In genomic region chr18:52341617-52342381, GRCh38 we compare ENCODE assay signal across 11 cellular contexts. TPM values are rescaled to one million over a fixed set of nuclear protein-coding genes. Genes with fewer than 3 reads are reported as not detected.
DNase-seq lines count a peak whose midpoint lies in the region; ATAC-seq and TF ChIP-seq lines count a peak whose summit lies in the region.
"Had no signal": no experiment of that assay in that cellular context is flagged by ENCODE, and none has a peak within 500 bp of the region (broad histone marks: within the 10 kb centered on the region; RNA-seq: fewer than 3 reads in every experiment).

No MANE protein-coding gene starts in this region.

- H3K4me1 ChIP-seq in HEK293 (ENCODE audit: control insufficient read depth, insufficient read depth, low read length): no peaks in the 10 kb centered on the region
- peaks cover 0 to 27% (median 19%) of the 10 kb centered on the region in 4 donors for H3K4me1 ChIP-seq in sigmoid colon

- H3K36me3 Mint-ChIP-seq in T-helper 2 cell treated with Interferon-gamma antibody and Interleukin-4, amounts not matched to agents 5 μg/mL and 100 μg/mL, for 36 hours (ENCODE audit: low read depth): no peaks in the 10 kb centered on the region
- H3K36me3 Mint-ChIP-seq in T-helper 17 cell (ENCODE audit: low read depth): peaks cover 3% of the 10 kb centered on the region

- H3K9me3 Mint-ChIP-seq in T-helper 2 cell treated with Interferon-gamma antibody and Interleukin-4, amounts not matched to agents 5 μg/mL and 100 μg/mL, for 36 hours: no peaks in the 10 kb centered on the region

- H3K4me3 ChIP-seq in HEK293 (ENCODE audit: low read depth, low read length): peak overlapping the region; percentile 9
- H3K4me3 ChIP-seq in iPS-18c (ENCODE audit: insufficient read depth, low read depth, low read length): peak overlapping the region; percentile 60
- H3K4me3 ChIP-seq in sigmoid colon: peak overlapping the region; percentile 18 to 44 (median 32)

- H3K9me3 ChIP-seq in HEK293 (ENCODE audit: control insufficient read depth, insufficient read depth, low read depth, low read length) (no peaks in the 10 kb centered on the region), iPS-18c (ENCODE audit: control insufficient read depth, insufficient read depth, low read length) (no peaks in the 10 kb centered on the region), sigmoid colon (no peaks in the 10 kb centered on the region), T-helper 17 cell (ENCODE audit: control insufficient read depth, low read length, poor library complexity, severe bottlenecking) (no peaks in the 10 kb centered on the region)

- peak in 39 of 58 donors; percentile 7 to 78 (median 34) for DNase-seq in anterior cingulate cortex (lab: John Stamatoyannopoulos, UW)
- no peak for DNase-seq in sigmoid colon
- no peak for DNase-seq in activated naive CD4-positive, alpha-beta T cell treated with Interleukin-2 at 50 U/mL for 16 hours
- no peak for DNase-seq in T-helper 2 cell treated with Interferon-gamma antibody and Interleukin-4, amounts not matched to agents 5 μg/mL and 100 μg/mL, for 36 hours (ENCODE audit: low spot score)
- DNase-seq in T-helper 17 cell: no peak
- DNase-seq in HuH-7.5 (ENCODE audit: low spot score): no peak
- DNase-seq: activated T-cell treated with anti-CD3 and anti-CD28 coated beads, Interleukin-2, amount 50 U/mL, for 72 hours; erythroblast; T-helper 1 cell had no signal

- no peaks in the 10 kb centered on the region for H3K4me1 Mint-ChIP-seq in T-helper 2 cell treated with Interferon-gamma antibody and Interleukin-4, amounts not matched to agents 5 μg/mL and 100 μg/mL, for 36 hours (ENCODE audit: low read depth)
- no peaks in the 10 kb centered on the region for H3K4me1 Mint-ChIP-seq in T-helper 17 cell

- no peak for TF ChIP-seq EP300 in sigmoid colon (IDR thresholded peaks at IDR 0.05)

- no peak overlapping the region for H3K4me3 Mint-ChIP-seq in T-helper 2 cell treated with Interferon-gamma antibody and Interleukin-4, amounts not matched to agents 5 μg/mL and 100 μg/mL, for 36 hours
- no peak overlapping the region for H3K4me3 Mint-ChIP-seq in T-helper 17 cell
- H3K4me3 Mint-ChIP-seq: activated T-cell treated with anti-CD3 and anti-CD28 coated beads, Interleukin-2, amount 50 U/mL, for 72 hours had no signal

- CTCF ChIA-PET in HEK293 (lab: Yijun Ruan, JAX): no interaction called here

- H3K27me3 ChIP-seq in sigmoid colon: peaks cover 0 to 62% (median 24%) of the 10 kb centered on the region in 3 donors

- TF ChIP-seq POLR2A in sigmoid colon (IDR thresholded peaks at IDR 0.05): no peak

- WGBS in sigmoid colon, 2 donors: 6 to 7% methylated on average over 45 of the region's 45 CpGs

- no peak overlapping the region for H3K27ac ChIP-seq in HEK293 (ENCODE audit: extremely low read depth, low read depth, low read length)
- H3K27ac ChIP-seq in sigmoid colon: peak overlapping the region in 1 of 4 donors; percentile 12

- TF ChIP-seq CTCF in HEK293 (tag by site-specific recombination; IDR thresholded peaks at IDR 0.05) (no peak), sigmoid colon (IDR thresholded peaks at IDR 0.05) (no peak)

- POLR2A ChIA-PET in HEK293 (lab: Yijun Ruan, JAX): no interaction called here

- intact Hi-C loops in sigmoid colon (cut with DNase I): loop anchor here (5.0 kb wide), 1 partner anchor 561 kb away; no protein-coding TSS in a partner anchor

- ATAC-seq in T-helper 17 cell: no peak
- ATAC-seq: activated T-cell treated with anti-CD3 and anti-CD28 coated beads, Interleukin-2, amount 50 U/mL, for 72 hours had no signal

- H3K27me3 Mint-ChIP-seq in T-helper 2 cell treated with Interferon-gamma antibody and Interleukin-4, amounts not matched to agents 5 μg/mL and 100 μg/mL, for 36 hours (ENCODE audit: low read depth): peaks cover 28% of the 10 kb centered on the region
- peaks cover 22% of the 10 kb centered on the region for H3K27me3 Mint-ChIP-seq in T-helper 17 cell

- no peak overlapping the region for H3K27ac Mint-ChIP-seq in T-helper 2 cell treated with Interferon-gamma antibody and Interleukin-4, amounts not matched to agents 5 μg/mL and 100 μg/mL, for 36 hours
- H3K27ac Mint-ChIP-seq in T-helper 17 cell: no peak overlapping the region
- H3K27ac Mint-ChIP-seq: activated T-cell treated with anti-CD3 and anti-CD28 coated beads, Interleukin-2, amount 50 U/mL, for 72 hours had no signal

- H3K36me3 ChIP-seq in HEK293 (ENCODE audit: control insufficient read depth in 2 of 2, insufficient read depth in 1 of 2, low read length in 2 of 2) (no peaks in the 10 kb centered on the region), sigmoid colon (no peaks in the 10 kb centered on the region)

TF ChIP-seq in HEK293, 187 proteins besides CTCF, POLR2A, EP300 and RAD21:
- no peak for TF ChIP-seq ZNF169 (tag by site-specific recombination; IDR thresholded peaks at IDR 0.05)
- no peak for TF ChIP-seq ZNF174 (tag by site-specific recombination; IDR thresholded peaks at IDR 0.05)
- TF ChIP-seq ZNF585B (tag by site-specific recombination; IDR thresholded peaks at IDR 0.05): no peak
- TF ChIP-seq ZNF311 (tag by site-specific recombination; IDR thresholded peaks at IDR 0.05; ENCODE audit: borderline replicate concordance): no peak
- TF ChIP-seq, protein P1, sequence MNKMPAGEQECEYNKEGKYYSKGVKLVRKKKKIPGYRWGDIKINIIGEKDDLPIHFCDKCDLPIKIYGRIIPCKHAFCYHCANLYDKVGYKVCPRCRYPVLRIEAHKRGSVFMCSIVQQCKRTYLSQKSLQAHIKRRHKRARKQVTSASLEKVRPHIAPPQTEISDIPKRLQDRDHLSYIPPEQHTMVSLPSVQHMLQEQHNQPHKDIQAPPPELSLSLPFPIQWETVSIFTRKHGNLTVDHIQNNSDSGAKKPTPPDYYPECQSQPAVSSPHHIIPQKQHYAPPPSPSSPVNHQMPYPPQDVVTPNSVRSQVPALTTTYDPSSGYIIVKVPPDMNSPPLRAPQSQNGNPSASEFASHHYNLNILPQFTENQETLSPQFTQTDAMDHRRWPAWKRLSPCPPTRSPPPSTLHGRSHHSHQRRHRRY (tag by site-specific recombination; IDR thresholded peaks at IDR 0.05): no peak
- TF ChIP-seq ZNF792 (tag by site-specific recombination; IDR thresholded peaks at IDR 0.05): no peak
- TF ChIP-seq ZNF335 (tag by site-specific recombination; conservative IDR thresholded peaks at IDR 0.05): no peak
- TF ChIP-seq ZNF549 (tag by site-specific recombination; IDR thresholded peaks at IDR 0.05): no peak
- no peak for TF ChIP-seq ZNF24 (tag by site-specific recombination; IDR thresholded peaks at IDR 0.05)
- no peak for TF ChIP-seq ZNF10 (tag by site-specific recombination; IDR thresholded peaks at IDR 0.05)
- no peak for TF ChIP-seq ZNF629 (tag by site-specific recombination; IDR thresholded peaks at IDR 0.05)
- no peak for TF ChIP-seq GLIS1 (tag by site-specific recombination; IDR thresholded peaks at IDR 0.05)
- no peak for TF ChIP-seq ZEB2 (tag by site-specific recombination; IDR thresholded peaks at IDR 0.05)
- TF ChIP-seq ZBTB21 (tag by site-specific recombination; IDR thresholded peaks at IDR 0.05): no peak
- no peak for TF ChIP-seq ZNF701 (tag by site-specific recombination; IDR thresholded peaks at IDR 0.05)
- TF ChIP-seq ZBTB1 (tag by site-specific recombination; IDR thresholded peaks at IDR 0.05): no peak
- no peak for TF ChIP-seq ZBTB20 (tag by site-specific recombination; IDR thresholded peaks at IDR 0.05)

RNA-seq across cellular contexts. Expression of gene DCC, which starts 1.8 kb away (rescaled TPM):
- total RNA-seq in sigmoid colon (under 1 TPM; 0.16 to 0.83 (median 0.59) TPM), T-helper 17 cell (not detected)
- under 1 TPM in 1 of 3 donors, not detected in 2; 0.04 TPM for polyA plus RNA-seq in sigmoid colon
- total RNA-seq: activated T-cell treated with anti-CD3 and anti-CD28 coated beads, Interleukin-2, amount 50 U/mL, for 72 hours had no signal

Comparison
In these comparisons a context has a peak if more than half of its experiments do, and no peak if none do; other contexts are left out.
1. H3K4me3 ChIP-seq: peak in every context shown above with its lines; median percentile 60 in iPS-18c; 32 in sigmoid colon; 9 in HEK293.
2. DNase-seq: peak in anterior cingulate cortex (39 of 58); none in sigmoid colon (single experiment), activated naive CD4-positive, alpha-beta T cell treated with Interleukin-2 at 50 U/mL for 16 hours (single experiment), T-helper 2 cell treated with Interferon-gamma antibody and Interleukin-4, amounts not matched to agents 5 μg/mL and 100 μg/mL, for 36 hours (single experiment), T-helper 17 cell (0 of 3) and HuH-7.5 (single experiment).